ENCODE assay signal across 8 cellular contexts in genomic region chr6:125781307-125781868, GRCh38. TPM values are rescaled to one million over a fixed set of nuclear protein-coding genes. Genes with fewer than 3 reads are reported as not detected.
DNase-seq lines count a peak whose midpoint lies in the region; ATAC-seq and TF ChIP-seq lines count a peak whose summit lies in the region.

No MANE protein-coding gene starts in this region.

- H3K27me3 ChIP-seq in endocrine pancreas (ENCODE audit: control insufficient read depth, insufficient read depth, low read length) (no peaks in the 10 kb centered on the region), neural progenitor cell (peaks cover 14% of the 10 kb centered on the region)

- H3K4me1 Mint-ChIP-seq in neural progenitor cell = peaks cover 7% of the 10 kb centered on the region

- H3K9me3 Mint-ChIP-seq in neural progenitor cell = no peaks in the 10 kb centered on the region

- no peaks in the 10 kb centered on the region for H3K79me2 ChIP-seq in neural progenitor cell (ENCODE audit: low read depth)

- H3K4me1 ChIP-seq in endocrine pancreas (ENCODE audit: control insufficient read depth, insufficient read depth, low read length) = no peaks in the 10 kb centered on the region
- no peaks in the 10 kb centered on the region for H3K4me1 ChIP-seq in neural progenitor cell

- H3K27me3 Mint-ChIP-seq in neural progenitor cell (ENCODE audit: insufficient read depth, low read depth) = no peaks in the 10 kb centered on the region

- H3K9me3 ChIP-seq in endocrine pancreas (ENCODE audit: control insufficient read depth, low read length) (no peaks in the 10 kb centered on the region), neural progenitor cell (ENCODE audit: low read depth) (no peaks in the 10 kb centered on the region)

- peak overlapping the region; percentile 74 for H3K9ac ChIP-seq in endocrine pancreas (ENCODE audit: control insufficient read depth, insufficient read depth, low read length)
- no peak overlapping the region for H3K9ac ChIP-seq in neural progenitor cell

- peak; percentile 40 for ATAC-seq in GM21737 (IDR thresholded peaks at IDR 0.05; ENCODE audit: unreplicated experiment)

- peak overlapping the region; percentile 87 for H2AFZ ChIP-seq in neural progenitor cell (replicated peaks)

- H3K4me3 Mint-ChIP-seq in neural progenitor cell = no peak overlapping the region

- DNase-seq in NCI-H1092 treated with DMSO at 0.1 percent for 48 hours (lab: John Stamatoyannopoulos, UW) (peak; percentile 52), NCI-H1092 (lab: John Stamatoyannopoulos, UW) (no peak), KG1 (lab: John Stamatoyannopoulos, UW) (peak; percentile 68), T-helper 1 cell (peak in 3 of 5 donors; percentile 36 to 52 (median 39)), neural progenitor cell (ENCODE audit: low spot score) (no peak), OCI-M2 (lab: John Stamatoyannopoulos, UW; ENCODE audit: unreplicated experiment) (no peak)

- no peak overlapping the region for H3K27ac Mint-ChIP-seq in neural progenitor cell

- H3K4me3 ChIP-seq in endocrine pancreas (ENCODE audit: control insufficient read depth, insufficient read depth, low read length) (peak overlapping the region; percentile 89), neural progenitor cell (peak overlapping the region; percentile 89)

- no peaks in the 10 kb centered on the region for H3F3A ChIP-seq in neural progenitor cell (ENCODE audit: low read depth)

- H4K20me1 ChIP-seq in neural progenitor cell (ENCODE audit: low read depth) = no peaks in the 10 kb centered on the region

- H3K36me3 ChIP-seq in endocrine pancreas (ENCODE audit: control insufficient read depth, insufficient read depth, low read length) = no peaks in the 10 kb centered on the region
- no peaks in the 10 kb centered on the region for H3K36me3 ChIP-seq in neural progenitor cell

- TF ChIP-seq CTCF in neural progenitor cell (IDR thresholded peaks at IDR 0.05) = no peak

- H3K4me2 ChIP-seq in neural progenitor cell = peak overlapping the region; percentile 86

- H3K36me3 Mint-ChIP-seq in neural progenitor cell = no peaks in the 10 kb centered on the region

- H3K27ac ChIP-seq in neural progenitor cell = no peak overlapping the region

RNA-seq across cellular contexts. Expression of gene NCOA7, which starts 9.4 kb away (rescaled TPM):
- total RNA-seq in neural progenitor cell (ENCODE audit: low replicate concordance) = 2.8 and 7.7 TPM in 2 replicates

RNA-seq across cellular contexts. Expression of gene HEY2, which starts 32.0 kb away (rescaled TPM):
- 0.74 and 1.1 TPM in 2 replicates for total RNA-seq in neural progenitor cell (ENCODE audit: low replicate concordance)

Comparison
In these comparisons a context has a peak if more than half of its experiments do, and no peak if none do; other contexts are left out.
1. DNase-seq: peak in NCI-H1092 treated with DMSO at 0.1 percent for 48 hours (single experiment), KG1 (single experiment) and T-helper 1 cell (3 of 5); none in NCI-H1092 (single experiment), neural progenitor cell (single experiment) and OCI-M2 (single experiment).